Comparison of ENCODE assay signal across 25 cellular contexts in the genomic region with DNA sequence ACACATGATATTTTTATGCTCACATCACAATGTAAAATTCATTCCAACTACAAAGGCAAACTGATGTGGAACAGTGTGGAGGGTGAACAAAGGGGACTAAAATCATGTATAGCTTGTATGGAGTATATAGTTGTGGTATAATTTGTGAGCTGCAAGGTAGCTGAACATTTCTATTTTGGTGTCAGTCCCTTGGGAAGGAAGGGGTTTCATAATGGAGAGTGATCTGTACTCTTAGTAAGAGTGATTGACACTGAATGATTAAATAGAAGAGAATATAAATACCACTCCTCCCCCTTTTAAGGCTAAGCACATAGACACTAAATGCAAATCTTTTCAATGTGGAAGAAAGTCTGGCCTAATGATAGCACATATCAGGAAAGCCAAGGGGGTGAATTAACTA.
"Had no signal": no experiment of that assay in that cellular context is flagged by ENCODE, and none has a peak within 500 bp of the region (broad histone marks: within the 10 kb centered on the region; RNA-seq: fewer than 3 reads in every experiment).

No MANE protein-coding gene starts in this region.

- H3K4me3 Mint-ChIP-seq: naive thymus-derived CD4-positive, alpha-beta T cell; nephron; stimulated activated effector memory CD8-positive, alpha-beta T cell treated with anti-CD3 and anti-CD28 coated beads, Interleukin-12 subunit alpha, Interleukin-12 subunit beta, amount 100 ng/mL, for 72 hours; type B pancreatic cell had no signal

- H3K27ac Mint-ChIP-seq: naive thymus-derived CD4-positive, alpha-beta T cell; nephron; stimulated activated effector memory CD8-positive, alpha-beta T cell treated with anti-CD3 and anti-CD28 coated beads, Interleukin-12 subunit alpha, Interleukin-12 subunit beta, amount 100 ng/mL, for 72 hours; type B pancreatic cell had no signal

- DNase-seq: cortex of kidney; foreskin fibroblast; gastrocnemius medialis; heart left ventricle; kidney; left lung; mesenchymal stem cell; midbrain; naive thymus-derived CD4-positive, alpha-beta T cell; nucleus accumbens; psoas muscle; right cardiac atrium; sigmoid colon; stimulated activated CD4-positive, alpha-beta T cell treated with anti-CD3 and anti-CD28 coated beads, Interleukin-2, amount 100 ng/mL, for 24 hours; stimulated activated CD4-positive, alpha-beta T cell treated with anti-CD3 and anti-CD28 coated beads, Interleukin-4, amount 100 ng/mL, for 24 hours; stimulated activated naive CD4-positive, alpha-beta T cell treated with Interleukin-2 at 50 U/mL for 16 hours; substantia nigra; testis; tibial artery had no signal

- FAIRE-seq: kidney had no signal

- H2AFZ ChIP-seq: hepatocyte had no signal

- H3K4me3 ChIP-seq: gastrocnemius medialis, heart left ventricle, hepatocyte, left lung, psoas muscle, sigmoid colon, testis, tibial artery had no signal

- H3K9me3 Mint-ChIP-seq: naive thymus-derived CD4-positive, alpha-beta T cell; nephron; stimulated activated effector memory CD8-positive, alpha-beta T cell treated with anti-CD3 and anti-CD28 coated beads, Interleukin-12 subunit alpha, Interleukin-12 subunit beta, amount 100 ng/mL, for 72 hours; type B pancreatic cell had no signal

- H3K36me3 ChIP-seq: gastrocnemius medialis, heart left ventricle, left lung, sigmoid colon, tibial artery had no signal

- H3K27me3 ChIP-seq: gastrocnemius medialis, hepatocyte, left lung, sigmoid colon, testis, tibial artery had no signal

- H3K27ac ChIP-seq: epithelial cell of prostate, gastrocnemius medialis, heart left ventricle, hepatocyte, left lung, psoas muscle, sigmoid colon, testis, tibial artery had no signal

- H3K9me3 ChIP-seq: gastrocnemius medialis, heart left ventricle, left lung, psoas muscle, sigmoid colon, testis, tibial artery had no signal

- H3K4me1 Mint-ChIP-seq: naive thymus-derived CD4-positive, alpha-beta T cell; nephron; stimulated activated effector memory CD8-positive, alpha-beta T cell treated with anti-CD3 and anti-CD28 coated beads, Interleukin-12 subunit alpha, Interleukin-12 subunit beta, amount 100 ng/mL, for 72 hours had no signal

- H3K27me3 Mint-ChIP-seq: type B pancreatic cell had no signal

- H3K4me2 ChIP-seq: hepatocyte had no signal

- H3K4me1 ChIP-seq: gastrocnemius medialis, left lung, psoas muscle, testis, tibial artery had no signal

- H3K36me3 Mint-ChIP-seq: naive thymus-derived CD4-positive, alpha-beta T cell; stimulated activated effector memory CD8-positive, alpha-beta T cell treated with anti-CD3 and anti-CD28 coated beads, Interleukin-12 subunit alpha, Interleukin-12 subunit beta, amount 100 ng/mL, for 72 hours had no signal

- H3K79me2 ChIP-seq: hepatocyte had no signal

- ATAC-seq: esophagus mucosa; gastrocnemius medialis; heart left ventricle; left lung; naive thymus-derived CD4-positive, alpha-beta T cell; psoas muscle; right cardiac atrium; stimulated activated effector memory CD8-positive, alpha-beta T cell treated with anti-CD3 and anti-CD28 coated beads, Interleukin-12 subunit alpha, Interleukin-12 subunit beta, amount 100 ng/mL, for 72 hours had no signal
